Comparison of ENCODE assay signal across 9 cellular contexts in the genomic region with DNA sequence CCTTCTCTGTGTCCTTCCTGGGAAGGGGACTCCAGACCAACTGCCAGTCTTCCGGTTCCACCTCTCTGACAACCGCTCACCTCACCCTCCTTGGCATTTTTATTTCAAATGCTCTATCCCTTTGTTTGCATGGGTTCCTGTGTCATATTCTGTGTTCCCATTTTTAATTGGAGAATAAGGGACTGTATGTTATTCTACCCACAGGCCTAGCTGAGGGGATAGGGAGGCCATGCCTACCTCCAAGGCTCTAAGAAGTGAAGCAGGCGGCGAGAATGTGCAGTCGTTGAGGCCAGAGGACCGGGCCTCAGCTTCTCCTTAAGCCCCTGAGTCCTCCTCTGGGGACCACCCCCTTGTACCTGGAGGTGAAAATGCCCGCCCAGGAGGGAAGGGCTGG. TPM values are rescaled to one million over a fixed set of nuclear protein-coding genes. Genes with fewer than 3 reads are reported as not detected.
DNase-seq lines count a peak whose midpoint lies in the region; ATAC-seq and TF ChIP-seq lines count a peak whose summit lies in the region.
"Had no signal": no experiment of that assay in that cellular context is flagged by ENCODE, and none has a peak within 500 bp of the region (broad histone marks: within the 10 kb centered on the region; RNA-seq: fewer than 3 reads in every experiment).

No MANE protein-coding gene starts in this region.

- 12 to 13% methylated on average over 6 to 7 of the region's 7 CpGs for WGBS in testis, 2 donors

- no peak for TF ChIP-seq CTCF in testis (IDR thresholded peaks at IDR 0.05)

- CTCF ChIA-PET in CD8-positive, alpha-beta memory T cell (lab: Charles Lee) = interaction anchor here (0.8 to 2.1 kb wide), 2 partner anchors 26 to 30 kb away, joined by 3 to 13 read pairs; a partner anchor contains a TSS

- peaks cover 0 to 16% (median 0%) of the 10 kb centered on the region in 3 donors for H3K36me3 Mint-ChIP-seq in CD8-positive, alpha-beta memory T cell
- H3K36me3 Mint-ChIP-seq in activated naive CD8-positive, alpha-beta T cell treated with anti-CD3 and anti-CD28 coated beads, Interleukin-2, amount 10 ng/mL, durations not matched to agents 7 days and 5 days = peaks cover 6% of the 10 kb centered on the region

- intact Hi-C loops in testis (cut with DNase I; ENCODE audit: low total_unique reads) = no loop called here

- no peak for DNase-seq in CD8-positive, alpha-beta memory T cell
- no peak for DNase-seq in activated naive CD8-positive, alpha-beta T cell treated with anti-CD3 and anti-CD28 coated beads, Interleukin-2, amount 10 ng/mL, durations not matched to agents 7 days and 5 days
- DNase-seq in testis (no peak), NCI-H2107 (lab: John Stamatoyannopoulos, UW) (no peak), NCI-H187 (lab: John Stamatoyannopoulos, UW) (no peak)

- H3K9me3 Mint-ChIP-seq in CD8-positive, alpha-beta memory T cell = no peaks in the 10 kb centered on the region
- no peaks in the 10 kb centered on the region for H3K9me3 Mint-ChIP-seq in activated naive CD8-positive, alpha-beta T cell treated with anti-CD3 and anti-CD28 coated beads, Interleukin-2, amount 10 ng/mL, durations not matched to agents 7 days and 5 days

- no peaks in the 10 kb centered on the region for H3K9me3 ChIP-seq in CD8-positive, alpha-beta memory T cell (ENCODE audit: low read length)
- no peaks in the 10 kb centered on the region for H3K9me3 ChIP-seq in testis

- peaks cover 28 to 48% (median 43%) of the 10 kb centered on the region in 3 donors for H3K4me1 Mint-ChIP-seq in CD8-positive, alpha-beta memory T cell
- peaks cover 29% of the 10 kb centered on the region for H3K4me1 Mint-ChIP-seq in activated naive CD8-positive, alpha-beta T cell treated with anti-CD3 and anti-CD28 coated beads, Interleukin-2, amount 10 ng/mL, durations not matched to agents 7 days and 5 days

- peak overlapping the region; percentile 59 to 97 (median 91) for H3K4me3 Mint-ChIP-seq in CD8-positive, alpha-beta memory T cell
- peak overlapping the region; percentile 88 for H3K4me3 Mint-ChIP-seq in activated naive CD8-positive, alpha-beta T cell treated with anti-CD3 and anti-CD28 coated beads, Interleukin-2, amount 10 ng/mL, durations not matched to agents 7 days and 5 days

- POLR2A ChIA-PET in CD8-positive, alpha-beta memory T cell (lab: Charles Lee) = interaction anchor here (2.6 kb wide), 1 partner anchor 29 kb away, joined by 41 read pairs; a partner anchor contains a TSS
- POLR2A ChIA-PET in activated naive CD8-positive, alpha-beta T cell treated with anti-CD3 and anti-CD28 coated beads, Interleukin-2, amount 10 ng/mL, durations not matched to agents 7 days and 5 days (lab: Charles Lee) = interaction anchor here (0.8 to 2.5 kb wide), 4 partner anchors 11 to 109 kb away, joined by 3 to 44 read pairs (median 12); a partner anchor contains a TSS

- peaks cover 0 to 3% of the 10 kb centered on the region in 2 donors for H3K27me3 Mint-ChIP-seq in CD8-positive, alpha-beta memory T cell
- no peaks in the 10 kb centered on the region for H3K27me3 Mint-ChIP-seq in activated naive CD8-positive, alpha-beta T cell treated with anti-CD3 and anti-CD28 coated beads, Interleukin-2, amount 10 ng/mL, durations not matched to agents 7 days and 5 days

- H3K4me3 ChIP-seq in CD8-positive, alpha-beta memory T cell (ENCODE audit: low read length) = peak overlapping the region; percentile 96
- peak overlapping the region; percentile 71 to 98 for H3K4me3 ChIP-seq in testis

- peaks cover 32% of the 10 kb centered on the region for H3K4me1 ChIP-seq in CD8-positive, alpha-beta memory T cell (ENCODE audit: insufficient read depth, low read length)
- peaks cover 37% of the 10 kb centered on the region for H3K4me1 ChIP-seq in testis

- H3K27ac ChIP-seq in CD8-positive, alpha-beta memory T cell (ENCODE audit: low read depth, low read length) = peak overlapping the region; percentile 86
- H3K27ac ChIP-seq in layer of hippocampus (ENCODE audit: low read depth, low read length) (peak overlapping the region; percentile 90), testis (peak overlapping the region; percentile 77 to 80)

- no peaks in the 10 kb centered on the region for H3K27me3 ChIP-seq in CD8-positive, alpha-beta memory T cell (ENCODE audit: insufficient read depth, low read length, poor library complexity, severe bottlenecking)
- H3K27me3 ChIP-seq in layer of hippocampus (ENCODE audit: control insufficient read depth, insufficient read depth, low read length) (no peaks in the 10 kb centered on the region), testis (no peaks in the 10 kb centered on the region)

- no peak for TF ChIP-seq POLR2A in testis (IDR thresholded peaks at IDR 0.05)

- ATAC-seq in HG03064 (IDR thresholded peaks at IDR 0.05; ENCODE audit: low read depth, unreplicated experiment) (peak; percentile 18), GM18868 (IDR thresholded peaks at IDR 0.05; ENCODE audit: unreplicated experiment) (no peak)
- no peak for ATAC-seq in activated naive CD8-positive, alpha-beta T cell treated with anti-CD3 and anti-CD28 coated beads, Interleukin-2, amount 10 ng/mL, durations not matched to agents 7 days and 5 days (ENCODE audit: low read depth)

- H3K27ac Mint-ChIP-seq in CD8-positive, alpha-beta memory T cell = peak overlapping the region in 7 of 8 donors; percentile 29 to 81 (median 63)
- H3K27ac Mint-ChIP-seq in activated naive CD8-positive, alpha-beta T cell treated with anti-CD3 and anti-CD28 coated beads, Interleukin-2, amount 10 ng/mL, durations not matched to agents 7 days and 5 days = peak overlapping the region; percentile 81

- H3K36me3 ChIP-seq in CD8-positive, alpha-beta memory T cell (ENCODE audit: insufficient read depth, low read length) = peaks cover 3% of the 10 kb centered on the region
- no peaks in the 10 kb centered on the region for H3K36me3 ChIP-seq in testis (ENCODE audit: low read depth, missing control alignments)

RNA-seq across cellular contexts. Expression of a gene that starts 0.9 kb away (rescaled TPM):
- 10 to 100 TPM; 62.2 to 64.3 TPM for total RNA-seq in CD8-positive, alpha-beta memory T cell
- 16.4 TPM for polyA plus RNA-seq in CD8-positive, alpha-beta memory T cell
- 10 to 100 TPM; 35.4 to 37.6 TPM for total RNA-seq in activated naive CD8-positive, alpha-beta T cell treated with anti-CD3 and anti-CD28 coated beads, Interleukin-2, amount 10 ng/mL, durations not matched to agents 7 days and 5 days
- total RNA-seq in testis = 10 to 100 TPM; 52.4 to 54.9 TPM
- polyA plus RNA-seq in testis (ENCODE audit: insufficient read depth, low read depth, low replicate concordance) = 91.4 TPM

RNA-seq across cellular contexts. Expression of a gene that starts 29.4 kb away (rescaled TPM):
- 10 to 100 TPM in 1 of 2 experiments, 1 to 10 TPM in 1; 9.7 to 15.5 TPM for total RNA-seq in CD8-positive, alpha-beta memory T cell
- not detected for polyA plus RNA-seq in CD8-positive, alpha-beta memory T cell
- total RNA-seq in activated naive CD8-positive, alpha-beta T cell treated with anti-CD3 and anti-CD28 coated beads, Interleukin-2, amount 10 ng/mL, durations not matched to agents 7 days and 5 days = 10 to 100 TPM; 13.7 to 30.8 TPM
- not detected for total RNA-seq in testis
- polyA plus RNA-seq in testis (ENCODE audit: insufficient read depth, low read depth, low replicate concordance) = not detected
- total RNA-seq: RPMI7951 had no signal

Comparison
In these comparisons a context has a peak if more than half of its experiments do, and no peak if none do; other contexts are left out.
1. RNA of a gene that starts 29.4 kb away (total RNA-seq): 13.7 to 30.8 TPM in activated naive CD8-positive, alpha-beta T cell treated with anti-CD3 and anti-CD28 coated beads, Interleukin-2, amount 10 ng/mL, durations not matched to agents 7 days and 5 days and 9.7 to 15.5 TPM in CD8-positive, alpha-beta memory T cell; not detected in testis; every median in the first group is over 10 times any median in the second.
2. Peak in every context shown above with its lines, with median percentiles within 50 percentile points of each other: H3K27ac ChIP-seq.